2 cellular contexts compared by ENCODE assay signal in genomic region chr11:130668751-130669150, GRCh38.
TF ChIP-seq lines count a peak whose summit lies in the region.

No MANE protein-coding gene starts in this region.

TF ChIP-seq in GM23338, 12 proteins besides CTCF, POLR2A, EP300 and RAD21:
- TF ChIP-seq NANOG (IDR thresholded peaks at IDR 0.05; ENCODE audit: borderline replicate concordance) (no peak), REST (IDR thresholded peaks at IDR 0.05; ENCODE audit: unreplicated experiment) (no peak), STAT1 (IDR thresholded peaks at IDR 0.05; ENCODE audit: unreplicated experiment) (no peak), ETS1 (IDR thresholded peaks at IDR 0.05) (no peak), ZNF462 (CRISPR knock-in tag; IDR thresholded peaks at IDR 0.05) (no peak), EZH2phosphoT487 (IDR thresholded peaks at IDR 0.05; ENCODE audit: unreplicated experiment) (no peak), POLR2AphosphoS5 (IDR thresholded peaks at IDR 0.05; ENCODE audit: low read depth) (no peak), ZNF331 (CRISPR knock-in tag; IDR thresholded peaks at IDR 0.05; ENCODE audit: low read depth) (no peak), JUNB (IDR thresholded peaks at IDR 0.05; ENCODE audit: unreplicated experiment) (no peak), CREB1 (CRISPR knock-in tag; IDR thresholded peaks at IDR 0.05; ENCODE audit: low read depth) (no peak), EZH2 (IDR thresholded peaks at IDR 0.05; ENCODE audit: low read depth, unreplicated experiment) (no peak)

TF ChIP-seq in H1, 55 proteins besides CTCF, POLR2A, EP300 and RAD21:
- TF ChIP-seq POLR2AphosphoS5 (IDR thresholded peaks at IDR 0.05; ENCODE audit: low read depth, low read length) (no peak), BCL11A (IDR thresholded peaks at IDR 0.05; ENCODE audit: low read depth in 2 of 2, low read length in 2 of 2) (no peak), RNF2 (IDR thresholded peaks at IDR 0.05; ENCODE audit: borderline replicate concordance, low read depth, low read length, missing control alignments, poor library complexity, severe bottlenecking) (no peak), ATF3 (IDR thresholded peaks at IDR 0.05; ENCODE audit: insufficient read depth, low read depth, low read length) (no peak), PHF8 (conservative IDR thresholded peaks at IDR 0.05; ENCODE audit: low read depth, low read length) (no peak), FOSL1 (IDR thresholded peaks at IDR 0.05; ENCODE audit: insufficient read depth, low read depth, low read length) (no peak), TBP (IDR thresholded peaks at IDR 0.05; ENCODE audit: low read depth, low read length) (no peak), CTBP2 (IDR thresholded peaks at IDR 0.05; ENCODE audit: borderline replicate concordance, insufficient read depth, insufficient read length, low read length) (no peak)
